In the genomic region with DNA sequence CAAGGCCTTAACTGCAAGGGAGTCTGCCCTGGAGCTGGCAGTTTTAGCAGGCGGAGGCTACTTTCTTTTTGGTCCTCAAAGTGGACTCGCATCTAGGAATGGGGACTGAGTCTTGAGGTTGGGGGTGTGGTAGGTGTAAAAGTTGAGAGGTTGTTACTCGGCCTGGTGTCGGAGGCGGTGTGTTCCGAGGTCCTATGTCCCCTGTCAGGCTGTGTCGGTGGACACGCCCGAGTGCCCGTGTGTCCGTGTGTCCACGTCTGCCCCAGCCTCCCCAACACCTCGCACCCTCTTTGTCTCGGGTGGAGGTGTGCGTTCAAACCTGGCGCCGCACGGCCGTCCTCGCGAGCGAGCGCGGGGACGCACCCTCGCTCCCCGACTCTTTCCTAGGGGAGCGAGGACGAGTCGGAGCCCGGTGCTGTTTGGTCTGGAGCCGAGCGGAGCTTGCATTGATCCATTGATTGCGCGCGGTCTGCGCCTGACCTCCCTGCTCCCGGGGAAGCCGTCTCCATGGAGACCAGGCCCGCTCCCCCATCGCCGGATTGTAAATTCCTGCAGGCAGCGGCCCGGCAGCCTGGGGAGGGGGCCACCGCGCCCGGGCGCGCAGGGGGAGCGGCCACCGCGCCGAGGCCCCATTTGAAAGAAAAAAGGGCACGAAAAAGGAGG, we compare ENCODE assay signal across 8 cellular contexts. TPM values are rescaled to one million over a fixed set of nuclear protein-coding genes. Genes with fewer than 3 reads are reported as not detected.
DNase-seq lines count a peak whose midpoint lies in the region; ATAC-seq and TF ChIP-seq lines count a peak whose summit lies in the region.

No MANE protein-coding gene starts in this region.

- no peaks in the 10 kb centered on the region for H3K36me3 Mint-ChIP-seq in CD4-positive, alpha-beta memory T cell

- H3K9me3 ChIP-seq in CD4-positive, alpha-beta memory T cell (ENCODE audit: control insufficient read depth in 1 of 2, low read length in 2 of 2), result no peaks in the 10 kb centered on the region
- H3K9me3 ChIP-seq in osteoblast (ENCODE audit: low read depth, low read length), result no peaks in the 10 kb centered on the region

- peaks cover 8% of the 10 kb centered on the region for H3K4me1 ChIP-seq in CD4-positive, alpha-beta memory T cell (ENCODE audit: insufficient read depth, low read length)
- H3K4me1 ChIP-seq in osteoblast (ENCODE audit: insufficient read depth, low read length), result peaks cover 42% of the 10 kb centered on the region

- H2AFZ ChIP-seq in osteoblast (ENCODE audit: low read length), result peak overlapping the region; percentile 64

- no peak for ATAC-seq in HG02970 (IDR thresholded peaks at IDR 0.05; ENCODE audit: low FRiP score, unreplicated experiment)

- H3K27me3 ChIP-seq in CD4-positive, alpha-beta memory T cell (ENCODE audit: insufficient read depth, low read length), result peaks cover 17% of the 10 kb centered on the region
- no peaks in the 10 kb centered on the region for H3K27me3 ChIP-seq in osteoblast (ENCODE audit: insufficient read depth, low read length)

- H3K27ac Mint-ChIP-seq in CD4-positive, alpha-beta memory T cell, result no peak overlapping the region

- H3K4me2 ChIP-seq in osteoblast (ENCODE audit: insufficient read depth, low read length), result peak overlapping the region; percentile 82

- DNase-seq in CD4-positive, alpha-beta memory T cell, result no peak
- DNase-seq in NCI-H2227 (lab: John Stamatoyannopoulos, UW; ENCODE audit: unreplicated experiment) (peak; percentile 57), epithelial cell of proximal tubule (ENCODE audit: low read depth) (no peak), osteoblast (ENCODE audit: insufficient read length, low spot score, missing footprints) (peak; percentile 87), RPMI8226 (no peak), occipital lobe (lab: John Stamatoyannopoulos, UW) (no peak), GM19238 (ENCODE audit: insufficient read length, low spot score) (no peak)

- no peaks in the 10 kb centered on the region for H3K36me3 ChIP-seq in CD4-positive, alpha-beta memory T cell (ENCODE audit: insufficient read depth, low read length)
- peaks cover 13% of the 10 kb centered on the region for H3K36me3 ChIP-seq in osteoblast (ENCODE audit: insufficient read depth, low read length)

- intact Hi-C loops in CD4-positive, alpha-beta memory T cell (cut with micrococcal nuclease), result no loop called here

- H4K20me1 ChIP-seq in osteoblast (ENCODE audit: insufficient read depth, low read length), result peaks cover 23% of the 10 kb centered on the region

- POLR2A ChIA-PET in CD4-positive, alpha-beta memory T cell (lab: Charles Lee; ENCODE audit: partially characterized antibody), result no interaction called here

- H3K27me3 Mint-ChIP-seq in CD4-positive, alpha-beta memory T cell, result peaks cover 46 to 61% of the 10 kb centered on the region in 2 donors

- no peak for TF ChIP-seq CTCF in epithelial cell of proximal tubule (conservative IDR thresholded peaks at IDR 0.05; ENCODE audit: low read depth, low read length)
- no peak for TF ChIP-seq CTCF in osteoblast (IDR thresholded peaks at IDR 0.05; ENCODE audit: extremely low read depth, low read depth, low read length)

- H3K4me1 Mint-ChIP-seq in CD4-positive, alpha-beta memory T cell, result peaks cover 5 to 6% (median 6%) of the 10 kb centered on the region in 4 donors

- H3K4me3 ChIP-seq in CD4-positive, alpha-beta memory T cell (ENCODE audit: low read length in 2 of 2), result peak overlapping the region in 1 of 2 donors; percentile 47
- H3K4me3 ChIP-seq in epithelial cell of proximal tubule (ENCODE audit: low read depth, low read length) (peak overlapping the region; percentile 50), osteoblast (ENCODE audit: insufficient read depth, low read length) (peak overlapping the region; percentile 83)

- H3K4me3 Mint-ChIP-seq in CD4-positive, alpha-beta memory T cell, result peak overlapping the region; percentile 62 to 81 (median 76)

- CTCF ChIA-PET in CD4-positive, alpha-beta memory T cell (lab: Charles Lee; ENCODE audit: partially characterized antibody), result no interaction called here

- peaks cover 58% of the 10 kb centered on the region for H3K79me2 ChIP-seq in osteoblast (ENCODE audit: insufficient read depth, low read length)

- H3K9me3 Mint-ChIP-seq in CD4-positive, alpha-beta memory T cell, result no peaks in the 10 kb centered on the region

- H3K27ac ChIP-seq in CD4-positive, alpha-beta memory T cell (ENCODE audit: low read depth, low read length), result no peak overlapping the region
- no peak overlapping the region for H3K27ac ChIP-seq in osteoblast (ENCODE audit: low read depth, low read length)

RNA-seq across cellular contexts. Expression of a gene that starts 0.5 kb away (rescaled TPM):
- total RNA-seq in CD4-positive, alpha-beta memory T cell, result not detected
- under 1 TPM; 0.03 to 0.08 TPM for polyA plus RNA-seq in CD4-positive, alpha-beta memory T cell
- total RNA-seq in epithelial cell of proximal tubule, result 0.51 and 1.2 TPM in 2 replicates
- total RNA-seq in osteoblast, result 30.4 and 62.5 TPM in 2 replicates
- total RNA-seq in occipital lobe, result 1.7 TPM

RNA-seq across cellular contexts. Expression of a gene that starts 46.2 kb away (rescaled TPM):
- 100 to 1,000 TPM in 1 of 2 experiments, 10 to 100 TPM in 1; 97.5 to 106 TPM for total RNA-seq in CD4-positive, alpha-beta memory T cell
- polyA plus RNA-seq in CD4-positive, alpha-beta memory T cell, result 10 to 100 TPM; 26.3 to 31.5 TPM
- total RNA-seq in epithelial cell of proximal tubule (11.5 and 15.9 TPM in 2 replicates), osteoblast (19.9 and 22.7 TPM in 2 replicates), occipital lobe (11.1 TPM)

Comparison
In these comparisons a context has a peak if more than half of its experiments do, and no peak if none do; other contexts are left out.
1. DNase-seq: peak in NCI-H2227 (single experiment) and osteoblast (single experiment); none in CD4-positive, alpha-beta memory T cell (0 of 5), epithelial cell of proximal tubule (single experiment), RPMI8226 (single experiment), occipital lobe (single experiment) and GM19238 (single experiment).
2. RNA of a gene that starts 0.5 kb away (total RNA-seq): 30.4 to 62.5 TPM in osteoblast; 1.7 TPM in occipital lobe (single experiment), 0.51 to 1.2 TPM in epithelial cell of proximal tubule and not detected in CD4-positive, alpha-beta memory T cell; every median in the first group is over 10 times any median in the second.